22 cellular contexts compared by ENCODE assay signal in the genomic region with DNA sequence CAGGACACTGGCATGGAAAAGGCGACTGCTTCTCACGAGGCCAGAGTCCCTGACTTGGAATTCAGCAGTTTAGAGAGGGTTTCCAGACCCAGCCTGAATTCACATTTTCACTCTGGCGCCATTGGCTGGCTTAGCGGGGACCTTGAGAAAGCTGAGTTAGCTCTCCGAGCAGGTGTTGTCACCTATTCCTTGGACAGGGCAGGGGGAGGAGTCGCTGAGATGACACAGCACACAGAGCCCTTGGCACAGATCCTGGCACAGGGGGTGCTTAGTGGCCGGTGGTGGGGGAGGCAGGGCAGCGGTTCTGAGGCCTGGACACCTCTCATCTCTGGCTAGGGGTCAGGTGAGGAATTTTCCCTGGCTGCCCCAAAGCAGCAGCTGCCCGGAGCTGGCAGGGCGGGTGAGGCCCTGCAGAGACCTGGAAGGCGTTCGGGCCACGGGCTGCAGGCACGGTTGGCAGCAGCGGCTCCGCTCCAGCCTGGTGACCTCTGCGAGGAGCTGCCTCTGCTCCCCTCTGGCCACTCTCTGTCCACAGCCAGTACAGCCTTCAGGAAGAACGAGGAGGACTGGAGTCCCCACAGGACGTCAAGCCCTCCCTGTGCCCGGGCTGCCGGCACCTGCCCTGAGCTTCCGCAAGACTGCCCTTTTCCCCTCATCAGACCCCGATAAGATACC.
"Had no signal": no experiment of that assay in that cellular context is flagged by ENCODE, and none has a peak within 500 bp of the region (broad histone marks: within the 10 kb centered on the region; RNA-seq: fewer than 3 reads in every experiment).

No MANE protein-coding gene starts in this region.

- H3K4me2 ChIP-seq: KMS-11 had no signal

- H3K9me3 ChIP-seq: MG63 had no signal

- H3K36me3 ChIP-seq: MG63 had no signal

- DNase-seq: activated B cell treated with CpG ODN at 0.5 μM for 24 hours; activated CD4-positive, alpha-beta T cell treated with anti-CD3 and anti-CD28 coated beads for 1 hour; activated CD4-positive, alpha-beta T cell treated with anti-CD3 and anti-CD28 coated beads, Interleukin-2, amount 10 ng/mL, durations not matched to agents 24 days and 14 days; activated CD4-positive, alpha-beta T cell treated with anti-CD3 and anti-CD28 coated beads, Interleukin-2, amount 50 U/mL, for 48 hours; activated CD8-positive, alpha-beta memory T cell treated with anti-CD3 and anti-CD28 coated beads, Interleukin-2, amount 10 ng/mL, durations not matched to agents 7 days and 5 days; activated effector memory CD4-positive, alpha-beta T cell treated with Interleukin-2 at 50 U/mL for 16 hours; activated naive CD4-positive, alpha-beta T cell; activated T-cell treated with anti-CD3 and anti-CD28 coated beads, Interleukin-2, amount 50 U/mL, for 24 hours; MV-4-11; NCI-H1092 treated with DMSO at 0.1 percent for 48 hours; NCI-H1417 treated with DMSO at 0.1 percent for 48 hours; NCI-H1694; NCI-H2029; NCI-H2107; NCI-H345; NCI-H510A; NCI-H526 treated with DMSO at 0.1 percent for 48 hours; SHP77 treated with DMSO at 0.1 percent for 48 hours; T-helper 17 cell; T-helper 9 cell had no signal

- H3K27me3 ChIP-seq: MG63 had no signal

- H3K9ac ChIP-seq: KMS-11 had no signal

- H3K27ac ChIP-seq: KMS-11 had no signal

- H3K4me3 ChIP-seq: MG63 had no signal
